Comparison of ENCODE assay signal across 8 cellular contexts in genomic region chr12:49705479-49706267, GRCh38.
A peak's percentile ranks its signal among the peaks of the same experiment; 100 is the strongest.
DNase-seq lines count a peak whose midpoint lies in the region; ATAC-seq lines count a peak whose summit lies in the region.

No MANE protein-coding gene starts in this region.

- peak overlapping the region; percentile 84 for H3K27ac Mint-ChIP-seq in activated naive CD8-positive, alpha-beta T cell

- H3K27ac ChIP-seq in KOPT-K1 (ENCODE audit: low read depth, low read length, poor library complexity, severe bottlenecking) = peak overlapping the region; percentile 87

- H3K27me3 Mint-ChIP-seq in activated naive CD8-positive, alpha-beta T cell = no peaks in the 10 kb centered on the region

- H3K4me1 Mint-ChIP-seq in activated naive CD8-positive, alpha-beta T cell (ENCODE audit: low read depth) = peaks cover 50% of the 10 kb centered on the region

- no peaks in the 10 kb centered on the region for H3K36me3 ChIP-seq in KOPT-K1 (ENCODE audit: insufficient read depth, low read length)

- no peaks in the 10 kb centered on the region for H3K9me3 ChIP-seq in KOPT-K1 (ENCODE audit: insufficient read depth, low read length, poor library complexity, severe bottlenecking)

- ATAC-seq in HG03432 (IDR thresholded peaks at IDR 0.05; ENCODE audit: unreplicated experiment) = no peak
- no peak for ATAC-seq in GM21360 (IDR thresholded peaks at IDR 0.05; ENCODE audit: unreplicated experiment)
- ATAC-seq in HG03097 (IDR thresholded peaks at IDR 0.05; ENCODE audit: low FRiP score, unreplicated experiment) = no peak

- no peaks in the 10 kb centered on the region for H3K9me3 Mint-ChIP-seq in activated naive CD8-positive, alpha-beta T cell (ENCODE audit: low read depth)

- no peaks in the 10 kb centered on the region for H3K36me3 Mint-ChIP-seq in activated naive CD8-positive, alpha-beta T cell

- peak; percentile 90 for DNase-seq in EL
- peak; percentile 79 for DNase-seq in hepatic stellate cell (ENCODE audit: low spot score)
- peak; percentile 16 for DNase-seq in retina

- H3K4me3 Mint-ChIP-seq in activated naive CD8-positive, alpha-beta T cell = peak overlapping the region; percentile 94

Comparison
In these comparisons a context has a peak if more than half of its experiments do, and no peak if none do; other contexts are left out.
1. DNase-seq: peak in every context shown above with its lines; median percentile 90 in EL; 79 in hepatic stellate cell; 16 in retina.